Comparison of ENCODE assay signal across 9 cellular contexts in genomic region chr16:69890114-69890890, GRCh38.
A peak's percentile ranks its signal among the peaks of the same experiment; 100 is the strongest.
DNase-seq lines count a peak whose midpoint lies in the region; ATAC-seq and TF ChIP-seq lines count a peak whose summit lies in the region.
"Had no signal": no experiment of that assay in that cellular context is flagged by ENCODE, and none has a peak within 500 bp of the region (broad histone marks: within the 10 kb centered on the region; RNA-seq: fewer than 3 reads in every experiment).

No MANE protein-coding gene starts in this region.

- H3K4me1 ChIP-seq in HUES48 (ENCODE audit: control insufficient read depth, insufficient read depth, low read length) (peaks cover 8% of the 10 kb centered on the region; the same call in 1 of the 2 replicates), right cardiac atrium (ENCODE audit: control insufficient read depth, insufficient read depth, low read length) (peaks cover 4% of the 10 kb centered on the region), psoas muscle (peaks cover 6% of the 10 kb centered on the region)

- CTCF ChIA-PET in activated CD4-positive, alpha-beta T cell treated with anti-CD3 and anti-CD28 coated beads for 36 hours (lab: Charles Lee), result interaction anchor here (0.6 to 0.8 kb wide), 2 partner anchors 10 to 332 kb away, joined by 3 read pairs; no protein-coding TSS in a partner anchor

- no peaks in the 10 kb centered on the region for H3K9me3 Mint-ChIP-seq in activated CD4-positive, alpha-beta T cell treated with anti-CD3 and anti-CD28 coated beads for 36 hours (ENCODE audit: low read depth)

- no peak overlapping the region for H3K4me3 Mint-ChIP-seq in activated CD4-positive, alpha-beta T cell treated with anti-CD3 and anti-CD28 coated beads for 36 hours

- no peak overlapping the region for H3K4me3 ChIP-seq in HUES48 (ENCODE audit: low read depth, low read length)
- no peak overlapping the region for H3K4me3 ChIP-seq in right cardiac atrium (ENCODE audit: low read length)
- no peak overlapping the region for H3K4me3 ChIP-seq in psoas muscle
- no peak overlapping the region for H3K4me3 ChIP-seq in brain microvascular endothelial cell (ENCODE audit: low read depth, low read length)

- no peak overlapping the region for H3K27ac Mint-ChIP-seq in activated CD4-positive, alpha-beta T cell treated with anti-CD3 and anti-CD28 coated beads for 36 hours

- 56% methylated on average over 17 of the region's 17 CpGs for WGBS in right cardiac atrium
- 50 to 60% (median 58%) methylated on average over 17 of the region's 17 CpGs for WGBS in psoas muscle, 3 donors

- H3K36me3 ChIP-seq in HUES48 (ENCODE audit: control insufficient read depth, insufficient read depth, low read length) (no peaks in the 10 kb centered on the region), psoas muscle (ENCODE audit: insufficient read depth in 1 of 2, low read depth in 1 of 2) (peaks cover 0 to 23% of the 10 kb centered on the region in 2 donors), brain microvascular endothelial cell (replicated peaks) (no peaks in the 10 kb centered on the region)

- peak; percentile 92 to 96 for ATAC-seq in right cardiac atrium
- peak in 3 of 4 donors; percentile 65 to 76 (median 68) for ATAC-seq in psoas muscle
- ATAC-seq in GM19395 (IDR thresholded peaks at IDR 0.05; ENCODE audit: unreplicated experiment), result no peak
- ATAC-seq in activated CD4-positive, alpha-beta T cell treated with anti-CD3 and anti-CD28 coated beads for 36 hours, result no peak
- ATAC-seq: HCT116 had no signal

- peaks cover 19% of the 10 kb centered on the region for H3K36me3 Mint-ChIP-seq in activated CD4-positive, alpha-beta T cell treated with anti-CD3 and anti-CD28 coated beads for 36 hours (ENCODE audit: low read depth)

- H3K27me3 ChIP-seq in HUES48 (ENCODE audit: control insufficient read depth, insufficient read depth, low read length) (no peaks in the 10 kb centered on the region), right cardiac atrium (ENCODE audit: control insufficient read depth, insufficient read depth) (no peaks in the 10 kb centered on the region), psoas muscle (ENCODE audit: insufficient read depth in 3 of 3, low read length in 2 of 3) (no peaks in the 10 kb centered on the region), brain microvascular endothelial cell (replicated peaks) (no peaks in the 10 kb centered on the region)

- DNase-seq in amniotic epithelial cell (ENCODE audit: low read depth) (peak; percentile 62), right cardiac atrium (peak; percentile 69 to 84 (median 78)), psoas muscle (peak; percentile 56 to 76), AML-193 (lab: John Stamatoyannopoulos, UW) (no peak), brain microvascular endothelial cell (no peak)
- DNase-seq in activated CD4-positive, alpha-beta T cell treated with anti-CD3 and anti-CD28 coated beads for 36 hours, result no peak

- H3K9ac ChIP-seq in HUES48 (ENCODE audit: low read depth, low read length), result 0 out of 2 replicates have a peak overlapping the region, but pooled peaks have one; percentile 15

- H3K9me3 ChIP-seq in HUES48 (ENCODE audit: control insufficient read depth, insufficient read depth, low read length) (no peaks in the 10 kb centered on the region), right cardiac atrium (ENCODE audit: control insufficient read depth, low read length) (no peaks in the 10 kb centered on the region), psoas muscle (no peaks in the 10 kb centered on the region)

- no peak for TF ChIP-seq CTCF in psoas muscle (IDR thresholded peaks at IDR 0.05)
- TF ChIP-seq CTCF in brain microvascular endothelial cell (IDR thresholded peaks at IDR 0.05; ENCODE audit: low read depth, low read length, missing control alignments), result no peak

- no peaks in the 10 kb centered on the region for H3K27me3 Mint-ChIP-seq in activated CD4-positive, alpha-beta T cell treated with anti-CD3 and anti-CD28 coated beads for 36 hours

- intact Hi-C loops in right cardiac atrium (cut with DNase I) (no loop called here), psoas muscle (cut with DNase I) (no loop called here)
- intact Hi-C loops in activated CD4-positive, alpha-beta T cell treated with anti-CD3 and anti-CD28 coated beads for 36 hours (cut with DNase I, micrococcal nuclease), result no loop called here

- peak overlapping the region; percentile 42 for H3K27ac ChIP-seq in HUES48 (ENCODE audit: low read depth, low read length)
- peak overlapping the region; percentile 96 for H3K27ac ChIP-seq in right cardiac atrium (ENCODE audit: low read length)
- H3K27ac ChIP-seq in psoas muscle, result peak overlapping the region; percentile 48
- no peak overlapping the region for H3K27ac ChIP-seq in brain microvascular endothelial cell

- H3K4me1 Mint-ChIP-seq in activated CD4-positive, alpha-beta T cell treated with anti-CD3 and anti-CD28 coated beads for 36 hours, result peaks cover 8% of the 10 kb centered on the region

- POLR2A ChIA-PET in activated CD4-positive, alpha-beta T cell treated with anti-CD3 and anti-CD28 coated beads for 36 hours (lab: Charles Lee), result interaction anchor here (0.7 kb wide), 1 partner anchor 326 kb away, joined by 4 read pairs; no protein-coding TSS in a partner anchor

- in situ Hi-C loops in brain microvascular endothelial cell (cut with HindIII; ENCODE audit: low pct_ligation_motif_present, low sequenced_read_pairs), result no loop called here

Comparison
In these comparisons a context has a peak if more than half of its experiments do, and no peak if none do; other contexts are left out.
1. DNase-seq: peak in amniotic epithelial cell (single experiment), right cardiac atrium (3 of 3) and psoas muscle (2 of 2); none in AML-193 (0 of 2), activated CD4-positive, alpha-beta T cell treated with anti-CD3 and anti-CD28 coated beads for 36 hours (single experiment) and brain microvascular endothelial cell (single experiment).
2. ATAC-seq: peak in right cardiac atrium (2 of 2) and psoas muscle (3 of 4); none in GM19395 (single experiment) and activated CD4-positive, alpha-beta T cell treated with anti-CD3 and anti-CD28 coated beads for 36 hours (single experiment).